In the genomic region with DNA sequence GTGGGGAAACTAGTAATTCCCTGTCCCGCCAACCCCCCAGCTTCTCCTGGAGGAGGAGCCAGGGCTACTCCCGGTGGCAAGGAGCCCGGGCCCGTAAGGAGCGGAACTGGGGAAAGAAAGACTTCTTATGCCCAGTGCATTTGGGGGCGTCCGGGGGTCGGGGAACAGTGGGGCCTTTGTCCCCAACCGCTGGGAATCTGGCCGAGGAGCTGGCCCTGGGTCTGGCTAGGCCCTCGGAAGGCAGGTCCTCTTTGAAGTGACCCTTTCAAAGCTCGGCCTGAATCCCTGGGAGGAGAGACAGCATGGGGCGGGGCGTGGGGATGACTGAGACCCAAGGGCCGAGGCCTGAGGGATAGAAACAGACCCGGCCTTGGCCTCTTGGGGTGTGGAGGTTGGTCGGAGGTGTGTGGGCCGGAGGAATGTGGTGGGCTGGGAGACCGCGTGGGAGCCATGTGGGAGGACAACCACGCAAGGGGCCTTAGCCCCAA, we compare ENCODE assay signal across 18 cellular contexts. TPM values are rescaled to one million over a fixed set of nuclear protein-coding genes. Genes with fewer than 3 reads are reported as not detected.
DNase-seq lines count a peak whose midpoint lies in the region; ATAC-seq and TF ChIP-seq lines count a peak whose summit lies in the region.
"Had no signal": no experiment of that assay in that cellular context is flagged by ENCODE, and none has a peak within 500 bp of the region (broad histone marks: within the 10 kb centered on the region; RNA-seq: fewer than 3 reads in every experiment).

No MANE protein-coding gene starts in this region.

- H3K36me3 ChIP-seq in right lobe of liver (no peaks in the 10 kb centered on the region), sigmoid colon (no peaks in the 10 kb centered on the region)
- no peaks in the 10 kb centered on the region for H3K36me3 ChIP-seq in CD4-positive, alpha-beta memory T cell (ENCODE audit: insufficient read depth, low read length)
- H3K36me3 ChIP-seq: lower lobe of right lung, SJCRH30, stomach had no signal

- H3K23me2 ChIP-seq in H9 (ENCODE audit: insufficient read length, low read depth, low read length, poor library complexity, severe bottlenecking): peaks cover under 1% of the 10 kb centered on the region

- H3K23ac ChIP-seq in H9 (ENCODE audit: insufficient read length, low read depth, low read length): no peak overlapping the region

- H3K18ac ChIP-seq in H9 (ENCODE audit: insufficient read length, low read depth, low read length): no peak overlapping the region

- H2AK5ac ChIP-seq in H9 (ENCODE audit: insufficient read length, low read length): no peak overlapping the region

- H3K9me3 Mint-ChIP-seq in H9: no peaks in the 10 kb centered on the region
- H3K9me3 Mint-ChIP-seq in CD4-positive, alpha-beta memory T cell: no peaks in the 10 kb centered on the region
- H3K9me3 Mint-ChIP-seq: naive B cell; T-helper 2 cell treated with Interferon-gamma antibody and Interleukin-4, amounts not matched to agents 5 μg/mL and 100 μg/mL, for 36 hours had no signal

- H3K4me3 Mint-ChIP-seq in H9: no peak overlapping the region
- H3K4me3 Mint-ChIP-seq in CD4-positive, alpha-beta memory T cell: no peak overlapping the region
- H3K4me3 Mint-ChIP-seq: activated CD8-positive, alpha-beta memory T cell treated with anti-CD3 and anti-CD28 coated beads, Interleukin-2, amount 10 ng/mL, durations not matched to agents 7 days and 5 days; naive B cell; T-helper 2 cell treated with Interferon-gamma antibody and Interleukin-4, amounts not matched to agents 5 μg/mL and 100 μg/mL, for 36 hours had no signal

- H3K79me1 ChIP-seq in H9 (ENCODE audit: insufficient read depth, low read depth, low read length, poor library complexity, severe bottlenecking): peaks cover 2% of the 10 kb centered on the region

- H3K79me2 ChIP-seq in H9 (ENCODE audit: insufficient read depth, low read length): peaks cover 29% of the 10 kb centered on the region; the same call in 1 of the 2 replicates

- peaks cover 4 to 18% (median 5%) of the 10 kb centered on the region in 3 experiments; a peak in 6 of 7 replicates for H3K36me3 Mint-ChIP-seq in H9 (ENCODE audit: insufficient read depth in 1 of 3, low read depth in 3 of 3)
- H3K36me3 Mint-ChIP-seq in CD4-positive, alpha-beta memory T cell: no peaks in the 10 kb centered on the region
- H3K36me3 Mint-ChIP-seq: activated CD8-positive, alpha-beta memory T cell treated with anti-CD3 and anti-CD28 coated beads, Interleukin-2, amount 10 ng/mL, durations not matched to agents 7 days and 5 days; naive B cell had no signal

- TF ChIP-seq CTCF in H9 (conservative IDR thresholded peaks at IDR 0.05): no peak
- TF ChIP-seq CTCF in right lobe of liver (IDR thresholded peaks at IDR 0.05): no peak
- TF ChIP-seq CTCF in sigmoid colon (IDR thresholded peaks at IDR 0.05): no peak

- H3K27ac Mint-ChIP-seq in H9: peak overlapping the region in 2 of 3 experiments; percentile 49 to 81; a peak in 5 of 7 replicates
- peak overlapping the region in 1 of 7 donors; percentile 43 for H3K27ac Mint-ChIP-seq in CD4-positive, alpha-beta memory T cell
- H3K27ac Mint-ChIP-seq: activated CD8-positive, alpha-beta memory T cell treated with anti-CD3 and anti-CD28 coated beads, Interleukin-2, amount 10 ng/mL, durations not matched to agents 7 days and 5 days; T-helper 2 cell treated with Interferon-gamma antibody and Interleukin-4, amounts not matched to agents 5 μg/mL and 100 μg/mL, for 36 hours had no signal

- H3K27me3 ChIP-seq in H9 (ENCODE audit: insufficient read depth, low read length) (no peaks in the 10 kb centered on the region), right lobe of liver (no peaks in the 10 kb centered on the region), sigmoid colon (no peaks in the 10 kb centered on the region)
- no peaks in the 10 kb centered on the region for H3K27me3 ChIP-seq in CD4-positive, alpha-beta memory T cell (ENCODE audit: insufficient read depth, low read length)
- H3K27me3 ChIP-seq: SJCRH30, stomach had no signal

- H2BK12ac ChIP-seq in H9 (ENCODE audit: insufficient read length, low read depth, low read length): no peak overlapping the region

- no peaks in the 10 kb centered on the region for H3K9me3 ChIP-seq in H9 (ENCODE audit: control insufficient read depth, low read depth, low read length)
- no peaks in the 10 kb centered on the region for H3K9me3 ChIP-seq in right lobe of liver
- H3K9me3 ChIP-seq in sigmoid colon: no peaks in the 10 kb centered on the region
- H3K9me3 ChIP-seq in CD4-positive, alpha-beta memory T cell (ENCODE audit: control insufficient read depth in 1 of 2, low read length in 2 of 2): no peaks in the 10 kb centered on the region
- H3K9me3 ChIP-seq: lower lobe of right lung, SJCRH30, stomach had no signal

- H3K56ac ChIP-seq in H9 (ENCODE audit: insufficient read length, low read depth, low read length): no peak overlapping the region

- no peaks in the 10 kb centered on the region for H4K20me1 ChIP-seq in H9 (ENCODE audit: control insufficient read depth, insufficient read depth, insufficient read length)

- H4K5ac ChIP-seq in H9 (ENCODE audit: insufficient read length, low read depth, low read length): no peak overlapping the region

- ATAC-seq in right lobe of liver (no peak), HG02759 (IDR thresholded peaks at IDR 0.05; ENCODE audit: unreplicated experiment) (no peak), GM21515 (IDR thresholded peaks at IDR 0.05; ENCODE audit: unreplicated experiment) (no peak)
- ATAC-seq: activated CD8-positive, alpha-beta memory T cell treated with anti-CD3 and anti-CD28 coated beads, Interleukin-2, amount 10 ng/mL, durations not matched to agents 7 days and 5 days; lower lobe of right lung had no signal

- H3K27ac ChIP-seq in H9 (ENCODE audit: insufficient read length, low read depth, low read length): no peak overlapping the region
- H3K27ac ChIP-seq in caudate nucleus (ENCODE audit: low read depth, low read length): peak overlapping the region; percentile 99
- H3K27ac ChIP-seq in right lobe of liver: no peak overlapping the region
- H3K27ac ChIP-seq in sigmoid colon: peak overlapping the region; percentile 51 to 69 (median 65)
- no peak overlapping the region for H3K27ac ChIP-seq in CD4-positive, alpha-beta memory T cell (ENCODE audit: low read depth, low read length)
- H3K27ac ChIP-seq: lower lobe of right lung, SJCRH30 had no signal

- no peak overlapping the region for H4K91ac ChIP-seq in H9 (ENCODE audit: insufficient read length, low read depth, low read length)

- H3K4me1 Mint-ChIP-seq in H9: peaks cover 50 to 53% of the 10 kb centered on the region in 2 experiments
- no peaks in the 10 kb centered on the region for H3K4me1 Mint-ChIP-seq in CD4-positive, alpha-beta memory T cell

- H3T11ph ChIP-seq in H9 (ENCODE audit: low read length): no peak overlapping the region

- CTCF ChIA-PET in CD4-positive, alpha-beta memory T cell (lab: Charles Lee; ENCODE audit: partially characterized antibody): no interaction called here

- POLR2A ChIA-PET in CD4-positive, alpha-beta memory T cell (lab: Charles Lee; ENCODE audit: partially characterized antibody): no interaction called here

- H3K4me2 ChIP-seq in H9 (ENCODE audit: insufficient read depth, insufficient read length, low read length): no peak overlapping the region

- H2BK15ac ChIP-seq in H9 (ENCODE audit: low read depth, low read length): no peak overlapping the region

- WGBS in H9 (ENCODE audit: extremely low coverage, insufficient read length, low lambda C conversion rate): no CpG with 5 or more reads among the region's 21 CpGs
- no CpG with 5 or more reads among the region's 21 CpGs for WGBS in right lobe of liver (ENCODE audit: insufficient coverage, low coverage, low lambda C conversion rate, missing lambda C conversion rate)
- 86 to 89% methylated on average over 21 of the region's 21 CpGs for WGBS in sigmoid colon, 2 donors

- H2BK120ac ChIP-seq in H9 (ENCODE audit: low read depth, low read length, poor library complexity, severe bottlenecking): no peak overlapping the region

- no peak overlapping the region for H4K8ac ChIP-seq in H9 (replicated peaks; ENCODE audit: insufficient read length, low read depth, low read length)

- no peak overlapping the region for H2BK20ac ChIP-seq in H9 (ENCODE audit: low read depth, low read length, poor library complexity, severe bottlenecking)

- no peaks in the 10 kb centered on the region for H3K27me3 Mint-ChIP-seq in H9 (ENCODE audit: low read depth)
- peaks cover 0 to 1% of the 10 kb centered on the region in 2 donors for H3K27me3 Mint-ChIP-seq in CD4-positive, alpha-beta memory T cell
- H3K27me3 Mint-ChIP-seq: naive B cell had no signal

- peaks cover 8% of the 10 kb centered on the region; the same call in 1 of the 2 replicates for H3K4me1 ChIP-seq in H9 (ENCODE audit: insufficient read depth, low read length)
- H3K4me1 ChIP-seq in right lobe of liver: no peaks in the 10 kb centered on the region
- H3K4me1 ChIP-seq in sigmoid colon: peaks cover 0 to 76% (median 64%) of the 10 kb centered on the region in 4 donors
- no peaks in the 10 kb centered on the region for H3K4me1 ChIP-seq in CD4-positive, alpha-beta memory T cell (ENCODE audit: insufficient read depth, low read length)
- H3K4me1 ChIP-seq: SJCRH30 had no signal

- H3K4ac ChIP-seq in H9 (ENCODE audit: low read depth, low read length): no peak overlapping the region

- no peak overlapping the region for H2AFZ ChIP-seq in H9 (ENCODE audit: low read length)

- H3K14ac ChIP-seq in H9 (ENCODE audit: insufficient read depth, low read length): no peak overlapping the region; the same call in 1 of the 2 replicates

- intact Hi-C loops in right lobe of liver (cut with DNase I): no loop called here
- intact Hi-C loops in sigmoid colon (cut with DNase I): no loop called here
- intact Hi-C loops in CD4-positive, alpha-beta memory T cell (cut with micrococcal nuclease): no loop called here

- TF ChIP-seq POLR2A in right lobe of liver (IDR thresholded peaks at IDR 0.05) (no peak), sigmoid colon (IDR thresholded peaks at IDR 0.05) (no peak)

- H3K4me3 ChIP-seq in right lobe of liver (no peak overlapping the region), sigmoid colon (no peak overlapping the region)
- no peak overlapping the region for H3K4me3 ChIP-seq in CD4-positive, alpha-beta memory T cell (ENCODE audit: low read length in 2 of 2)
- H3K4me3 ChIP-seq: lower lobe of right lung, SJCRH30, stomach had no signal

- no peak for TF ChIP-seq EP300 in sigmoid colon (IDR thresholded peaks at IDR 0.05)

- DNase-seq in H9: no peak
- DNase-seq in caudate nucleus (lab: John Stamatoyannopoulos, UW): peak in 49 of 61 donors; percentile 25 to 88 (median 68)
- DNase-seq in right lobe of liver: peak in 2 of 3 donors; percentile 15 to 28
- DNase-seq in sigmoid colon: peak; percentile 77
- DNase-seq in CD4-positive, alpha-beta memory T cell: no peak
- no peak for DNase-seq in stimulated activated CD4-positive, alpha-beta T cell treated with anti-CD3 and anti-CD28 coated beads, Interleukin-1b, Interleukin-23, amount 100 ng/mL, for 48 hours
- DNase-seq: activated CD4-positive, CD25-positive, alpha-beta regulatory T cell treated with anti-CD3 and anti-CD28 coated beads, Interleukin-2, amount 50 U/mL, for 72 hours; activated CD8-positive, alpha-beta memory T cell treated with anti-CD3 and anti-CD28 coated beads, Interleukin-2, amount 10 ng/mL, durations not matched to agents 7 days and 5 days; activated effector memory CD4-positive, alpha-beta T cell treated with Interleukin-2 at 50 U/mL for 16 hours; foreskin melanocyte; lower lobe of right lung; naive B cell; NCI-H187 treated with DMSO at 0.1 percent for 48 hours; SJCRH30; stomach had no signal

- H3K9ac ChIP-seq in H9 (ENCODE audit: extremely low read depth, insufficient read length, low read length): no peak overlapping the region

- no peak overlapping the region for H2BK5ac ChIP-seq in H9 (ENCODE audit: insufficient read length, low read length)

RNA-seq across cellular contexts. Expression of a gene that starts 6.0 kb away (rescaled TPM):
- total RNA-seq in H9 (2021): 96.3 and 97.9 TPM in 2 replicates
- 1 to 10 TPM; 1.4 to 9.5 (median 3.8) TPM for total RNA-seq in right lobe of liver
- 10 to 100 TPM; 11.2 to 42.1 (median 28.5) TPM for total RNA-seq in sigmoid colon
- 1 to 10 TPM in 2 of 3 donors, under 1 TPM in 1; 0.69 to 9.8 (median 3.0) TPM for polyA plus RNA-seq in sigmoid colon
- total RNA-seq in CD4-positive, alpha-beta memory T cell: not detected
- polyA plus RNA-seq in CD4-positive, alpha-beta memory T cell: under 1 TPM; 0.04 to 0.23 TPM

Comparison
In these comparisons a context has a peak if more than half of its experiments do, and no peak if none do; other contexts are left out.
1. DNase-seq: peak in caudate nucleus (49 of 61), right lobe of liver (2 of 3) and sigmoid colon (single experiment); none in H9 (single experiment), CD4-positive, alpha-beta memory T cell (0 of 5) and stimulated activated CD4-positive, alpha-beta T cell treated with anti-CD3 and anti-CD28 coated beads, Interleukin-1b, Interleukin-23, amount 100 ng/mL, for 48 hours (single experiment).
2. H3K27ac ChIP-seq: peak in caudate nucleus (single experiment) and sigmoid colon (4 of 4); none in H9 (single experiment), right lobe of liver (0 of 3) and CD4-positive, alpha-beta memory T cell (single experiment).